In genomic region chr13:25699056-25699455, GRCh38 we compare ENCODE assay signal across 29 cellular contexts.
DNase-seq lines count a peak whose midpoint lies in the region; ATAC-seq, FAIRE-seq and TF ChIP-seq lines count a peak whose summit lies in the region.
"Had no signal": no experiment of that assay in that cellular context is flagged by ENCODE, and none has a peak within 500 bp of the region (broad histone marks: within the 10 kb centered on the region; RNA-seq: fewer than 3 reads in every experiment).

No MANE protein-coding gene starts in this region.

- H3K27me3 ChIP-seq in HepG2 (ENCODE audit: control insufficient read depth in 1 of 2, insufficient read depth in 2 of 2, low read length in 2 of 2) (no peaks in the 10 kb centered on the region; a peak in 1 of 5 replicates), right lobe of liver (no peaks in the 10 kb centered on the region), Loucy (ENCODE audit: insufficient read depth, low read length, poor library complexity, severe bottlenecking) (no peaks in the 10 kb centered on the region), RWPE2 (ENCODE audit: insufficient read depth, poor library complexity, severe bottlenecking) (no peaks in the 10 kb centered on the region), neural progenitor cell (no peaks in the 10 kb centered on the region)
- H3K27me3 ChIP-seq: BLaER1 treated with 17β-estradiol and CSF1 and Interleukin-3, amounts not matched to agents 10 nM and 100 nM had no signal

- in situ Hi-C loops in HepG2 (cut with HindIII; ENCODE audit: extremely low pct_ligation_motif_present, low pct_unique_long_range_greater_than_20kb) = no loop called here

- ATAC-seq in HepG2 (no peak), right lobe of liver (no peak), RWPE2 (ENCODE audit: low read depth) (peak; percentile 45; the same call in 1 of the 3 replicates), sciatic nerve (no peak)
- ATAC-seq: GM12878, GM23338 had no signal

- no peaks in the 10 kb centered on the region for H4K20me1 ChIP-seq in HepG2 (ENCODE audit: insufficient read depth, low read length)
- H4K20me1 ChIP-seq in Loucy (ENCODE audit: insufficient read depth, low read length, poor library complexity, severe bottlenecking) = no peaks in the 10 kb centered on the region
- H4K20me1 ChIP-seq in neural progenitor cell (ENCODE audit: low read depth) = no peaks in the 10 kb centered on the region
- H4K20me1 ChIP-seq: BLaER1 treated with 17β-estradiol and CSF1 and Interleukin-3, amounts not matched to agents 10 nM and 100 nM had no signal

- H3K36me3 ChIP-seq in HepG2 (replicated peaks in 1 of 2; ENCODE audit: control insufficient read depth in 1 of 2, insufficient read depth in 2 of 2, low read length in 2 of 2) (no peaks in the 10 kb centered on the region), right lobe of liver (no peaks in the 10 kb centered on the region), Loucy (ENCODE audit: insufficient read depth, low read length) (no peaks in the 10 kb centered on the region), RWPE2 (ENCODE audit: low read depth) (no peaks in the 10 kb centered on the region), neural progenitor cell (no peaks in the 10 kb centered on the region)
- H3K36me3 ChIP-seq: BLaER1 treated with 17β-estradiol and CSF1 and Interleukin-3, amounts not matched to agents 10 nM and 100 nM; HAP-1 had no signal

- H3K4me2 ChIP-seq in HepG2 (ENCODE audit: low read depth, low read length) (no peak overlapping the region), Loucy (ENCODE audit: low read depth, low read length, poor library complexity, severe bottlenecking) (peak overlapping the region; percentile 37), neural progenitor cell (no peak overlapping the region)
- H3K4me2 ChIP-seq: GM23338 had no signal

- H3K4me3 ChIP-seq in HepG2 (replicated peaks in 1 of 3; ENCODE audit: insufficient read depth in 1 of 3, low read depth in 2 of 3, low read length in 3 of 3) (no peak overlapping the region), right lobe of liver (no peak overlapping the region), Loucy (ENCODE audit: low read length, poor library complexity, severe bottlenecking) (no peak overlapping the region), RWPE2 (ENCODE audit: severe bottlenecking) (no peak overlapping the region), neural progenitor cell (no peak overlapping the region)
- H3K4me3 ChIP-seq: BLaER1 treated with 17β-estradiol and CSF1 and Interleukin-3, amounts not matched to agents 10 nM and 100 nM; GM12878; GM23338; HAP-1 had no signal

- H3K79me2 ChIP-seq in HepG2 (ENCODE audit: insufficient read depth, low read length) (no peaks in the 10 kb centered on the region), Loucy (ENCODE audit: insufficient read depth, low read length) (no peaks in the 10 kb centered on the region), neural progenitor cell (ENCODE audit: low read depth) (no peaks in the 10 kb centered on the region)

- POLR2A ChIA-PET in HepG2 (lab: Yijun Ruan, JAX) = no interaction called here

- H3F3A ChIP-seq in Loucy (ENCODE audit: low read depth) = no peaks in the 10 kb centered on the region
- no peaks in the 10 kb centered on the region for H3F3A ChIP-seq in neural progenitor cell (ENCODE audit: low read depth)

- H3K27ac ChIP-seq in HepG2 (ENCODE audit: extremely low read length, insufficient read depth, low read length) = no peak overlapping the region
- no peak overlapping the region for H3K27ac ChIP-seq in right lobe of liver
- no peak overlapping the region for H3K27ac ChIP-seq in RWPE2 (ENCODE audit: poor library complexity, severe bottlenecking)
- H3K27ac ChIP-seq in neural progenitor cell = no peak overlapping the region
- H3K27ac ChIP-seq: BLaER1 treated with 17β-estradiol and CSF1 and Interleukin-3, amounts not matched to agents 10 nM and 100 nM had no signal

- H3K9me2 ChIP-seq in Loucy (replicated peaks; ENCODE audit: low read depth, low read length) = no peaks in the 10 kb centered on the region

- H3K9ac ChIP-seq in HepG2 (ENCODE audit: insufficient read depth, low read depth, low read length) (no peak overlapping the region), Loucy (ENCODE audit: low read depth, low read length, poor library complexity, severe bottlenecking) (no peak overlapping the region), neural progenitor cell (no peak overlapping the region)
- H3K9ac ChIP-seq: BLaER1 treated with 17β-estradiol and CSF1 and Interleukin-3, amounts not matched to agents 10 nM and 100 nM had no signal

- H3K27ac Mint-ChIP-seq in neural progenitor cell = no peak overlapping the region
- H3K27ac Mint-ChIP-seq: CD4-positive, alpha-beta T cell; GM23338; HFFc6 had no signal

- no peaks in the 10 kb centered on the region for H3K9me3 Mint-ChIP-seq in neural progenitor cell
- H3K9me3 Mint-ChIP-seq: CD4-positive, alpha-beta T cell; GM23338 had no signal

- TF ChIP-seq CTCF in HepG2 (CRISPR knock-in tag; IDR thresholded peaks at IDR 0.05) (no peak), right lobe of liver (IDR thresholded peaks at IDR 0.05) (no peak), Loucy (conservative IDR thresholded peaks at IDR 0.05; ENCODE audit: low read length) (no peak), RWPE2 (IDR thresholded peaks at IDR 0.05; ENCODE audit: poor library complexity, severe bottlenecking) (no peak), neural progenitor cell (IDR thresholded peaks at IDR 0.05) (no peak)

- BruUV-seq in HepG2 (replicated peaks; lab: Mats Ljungman, UMichigan) = no TSS peak

- no peak for TF ChIP-seq RAD21 in HepG2 (CRISPR knock-in tag; IDR thresholded peaks at IDR 0.05)

- no peaks in the 10 kb centered on the region for H3K4me1 ChIP-seq in HepG2 (ENCODE audit: insufficient read depth, low read length)
- no peaks in the 10 kb centered on the region for H3K4me1 ChIP-seq in right lobe of liver
- peaks cover 13% of the 10 kb centered on the region for H3K4me1 ChIP-seq in Loucy (ENCODE audit: insufficient read depth, low read length, poor library complexity, severe bottlenecking)
- no peaks in the 10 kb centered on the region for H3K4me1 ChIP-seq in RWPE2 (ENCODE audit: insufficient read depth, poor library complexity, severe bottlenecking)
- no peaks in the 10 kb centered on the region for H3K4me1 ChIP-seq in neural progenitor cell
- H3K4me1 ChIP-seq: HAP-1 had no signal

- TF ChIP-seq EP300 in HepG2 (IDR thresholded peaks at IDR 0.05; ENCODE audit: low read depth in 2 of 2, low read length in 2 of 2) = no peak
- no peak for TF ChIP-seq EP300 in HepG2 (CRISPR knock-in tag; IDR thresholded peaks at IDR 0.05; ENCODE audit: borderline replicate concordance)

- no peak for FAIRE-seq in HepG2 (lab: Jason Lieb, UNC)
- FAIRE-seq: A204.1, GM12878 had no signal

- intact Hi-C loops in HepG2 (cut with micrococcal nuclease; ENCODE audit: unreplicated experiment) = no loop called here
- intact Hi-C loops in right lobe of liver (cut with DNase I) = no loop called here
- intact Hi-C loops in sciatic nerve (cut with DNase I) = no loop called here

- CTCF ChIA-PET in HepG2 (lab: Yijun Ruan, JAX; ENCODE audit: low intra/inter-chr PET ratio, low total read pairs) = no interaction called here

- H3K9me3 ChIP-seq in HepG2 (ENCODE audit: low read length) = no peaks in the 10 kb centered on the region
- H3K9me3 ChIP-seq in right lobe of liver = no peaks in the 10 kb centered on the region
- no peaks in the 10 kb centered on the region for H3K9me3 ChIP-seq in Loucy (ENCODE audit: insufficient read depth, low read depth, low read length)
- H3K9me3 ChIP-seq in RWPE2 (ENCODE audit: severe bottlenecking) = no peaks in the 10 kb centered on the region
- no peaks in the 10 kb centered on the region for H3K9me3 ChIP-seq in neural progenitor cell (ENCODE audit: low read depth)
- H3K9me3 ChIP-seq: HAP-1 had no signal

- 55% methylated on average over 9 of the region's 9 CpGs for WGBS in HepG2 (ENCODE audit: low lambda C conversion rate)
- WGBS in right lobe of liver (ENCODE audit: insufficient coverage, low coverage, low lambda C conversion rate, missing lambda C conversion rate) = 80% methylated on average over 9 of the region's 9 CpGs

- H3K4me3 Mint-ChIP-seq in neural progenitor cell = no peak overlapping the region
- H3K4me3 Mint-ChIP-seq: CD4-positive, alpha-beta T cell; GM23338; HFFc6 had no signal

- peaks cover 4% of the 10 kb centered on the region for H3K4me1 Mint-ChIP-seq in neural progenitor cell

- no peak for TF ChIP-seq POLR2A in HepG2 (IDR thresholded peaks at IDR 0.05; ENCODE audit: insufficient read depth in 1 of 2, low read depth in 2 of 2, low read length in 2 of 2)
- TF ChIP-seq POLR2A in right lobe of liver (IDR thresholded peaks at IDR 0.05) = no peak

- DNase-seq in HepG2 (ENCODE audit: low spot score) = no peak
- no peak for DNase-seq in right lobe of liver
- no peak for DNase-seq in RWPE2 (ENCODE audit: low spot score)
- DNase-seq in neural progenitor cell (ENCODE audit: low spot score) = no peak
- DNase-seq in Ammon's horn (ENCODE audit: low spot score) = no peak
- no peak for DNase-seq in SIG-M5 treated with dmso at 0.1 percent for 504 hours (lab: John Stamatoyannopoulos, UW; ENCODE audit: unreplicated experiment)
- no peak for DNase-seq in sciatic nerve (ENCODE audit: low spot score)
- DNase-seq: CD4-positive, alpha-beta T cell; DMS53; EL; GDM1; HFFc6; IMR-90; KG1; NCI-H1092 treated with DMSO at 0.1 percent for 48 hours; NCI-H1436; NCI-H187; NCI-H2081 treated with DMSO at 0.1 percent for 48 hours; NCI-H2171; NCI-H524; NCI-H82; NK-92 treated with Interleukin-12 subunit alpha and Interleukin-12 subunit beta, amount 100 ng/mL, for 24 hours; Right ventricle myocardium superior had no signal

- H2AFZ ChIP-seq in HepG2 (ENCODE audit: low read length) = no peak overlapping the region
- 0 out of 2 replicates have a peak overlapping the region, but pooled peaks have one; percentile 2 for H2AFZ ChIP-seq in Loucy (ENCODE audit: low read length)
- peak overlapping the region; percentile 32 for H2AFZ ChIP-seq in neural progenitor cell (replicated peaks)
- H2AFZ ChIP-seq: GM23338 had no signal

- no peaks in the 10 kb centered on the region for H3K36me3 Mint-ChIP-seq in neural progenitor cell

- no peaks in the 10 kb centered on the region for H3K27me3 Mint-ChIP-seq in neural progenitor cell (ENCODE audit: insufficient read depth, low read depth)

TF ChIP-seq in HepG2, 621 proteins besides CTCF, POLR2A, EP300 and RAD21:
- TF ChIP-seq RCOR2 (CRISPR knock-in tag; IDR thresholded peaks at IDR 0.05) (no peak), SIX4 (CRISPR knock-in tag; IDR thresholded peaks at IDR 0.05) (no peak), CREB1 (IDR thresholded peaks at IDR 0.05) (peak; percentile 31; the same call in 1 of the 2 replicates), CREB1 (CRISPR knock-in tag; IDR thresholded peaks at IDR 0.05) (no peak), ZKSCAN1 (IDR thresholded peaks at IDR 0.05; ENCODE audit: low read length) (no peak)
TF ChIP-seq in HepG2: peak in this region for 1.
